Comparison of ENCODE assay signal across 9 cellular contexts in the genomic region with DNA sequence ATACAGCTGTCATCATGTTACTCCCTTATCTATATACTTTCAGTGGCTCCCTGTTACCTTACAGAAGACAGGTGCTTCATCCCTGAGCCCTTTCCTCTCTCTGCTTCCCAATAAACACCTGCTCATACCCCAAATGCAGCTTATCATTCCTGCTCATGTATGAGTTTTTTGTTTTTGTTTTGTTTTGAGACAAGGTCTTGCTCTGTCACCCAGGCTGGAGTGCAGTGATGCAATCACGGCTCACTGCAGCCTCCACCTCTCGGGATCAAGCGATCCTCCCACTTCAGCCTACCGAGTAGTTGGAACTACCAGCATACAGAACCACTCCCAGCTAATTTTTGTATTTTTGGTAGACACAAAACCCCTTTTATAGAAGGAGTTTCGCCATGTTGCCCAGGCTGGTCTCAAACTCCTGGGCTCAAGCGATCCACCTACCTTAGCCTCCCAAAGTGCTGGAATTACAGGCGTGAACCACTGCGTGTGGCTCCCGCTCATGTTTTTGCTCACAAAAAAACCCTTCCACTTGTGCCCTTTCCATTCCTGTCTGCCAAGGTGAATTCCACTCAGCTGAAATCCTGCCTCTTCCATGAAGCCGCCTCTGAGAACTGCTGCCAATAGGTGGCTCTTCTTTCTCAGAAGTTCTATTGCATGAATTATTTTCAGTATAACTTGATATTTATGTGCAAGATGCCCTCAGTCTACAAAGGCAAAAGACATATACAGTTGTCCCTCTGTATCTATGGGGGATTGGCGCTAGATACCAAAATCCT. TPM values are rescaled to one million over a fixed set of nuclear protein-coding genes. Genes with fewer than 3 reads are reported as not detected.
A peak's percentile ranks its signal among the peaks of the same experiment; 100 is the strongest.
DNase-seq lines count a peak whose midpoint lies in the region; FAIRE-seq and TF ChIP-seq lines count a peak whose summit lies in the region.
"Had no signal": no experiment of that assay in that cellular context is flagged by ENCODE, and none has a peak within 500 bp of the region (broad histone marks: within the 10 kb centered on the region; RNA-seq: fewer than 3 reads in every experiment).

No MANE protein-coding gene starts in this region.

- TF ChIP-seq POLR2A in H54 (IDR thresholded peaks at IDR 0.05; ENCODE audit: low read depth, low read length), result no peak
- no peak for TF ChIP-seq POLR2A in GM12891 (IDR thresholded peaks at IDR 0.05; ENCODE audit: low read depth, low read length)

- H3K36me3 Mint-ChIP-seq in CD4-positive, alpha-beta memory T cell, result no peaks in the 10 kb centered on the region
- no peaks in the 10 kb centered on the region for H3K36me3 Mint-ChIP-seq in HFFc6 (ENCODE audit: low read depth)
- no peaks in the 10 kb centered on the region for H3K36me3 Mint-ChIP-seq in activated naive CD8-positive, alpha-beta T cell

- H3K4me1 ChIP-seq in CD4-positive, alpha-beta memory T cell (ENCODE audit: insufficient read depth, low read length), result peaks cover 75% of the 10 kb centered on the region

- H3K4me3 Mint-ChIP-seq in CD4-positive, alpha-beta memory T cell, result peak overlapping the region in 2 of 8 donors; percentile 58 to 68
- no peak overlapping the region for H3K4me3 Mint-ChIP-seq in HFFc6
- H3K4me3 Mint-ChIP-seq in activated naive CD8-positive, alpha-beta T cell, result no peak overlapping the region

- DNase-seq in CD4-positive, alpha-beta memory T cell, result no peak
- DNase-seq in HFFc6 (no peak), mesenteric fat pad (ENCODE audit: low spot score) (peak; percentile 37), midbrain (lab: John Stamatoyannopoulos, UW) (no peak), H54 (ENCODE audit: insufficient read length, low spot score) (no peak), GM12891 (ENCODE audit: insufficient read length, low spot score) (no peak)
- DNase-seq: mucosa of descending colon had no signal

- intact Hi-C loops in CD4-positive, alpha-beta memory T cell (cut with micrococcal nuclease), result no loop called here

- H3K27me3 ChIP-seq in CD4-positive, alpha-beta memory T cell (ENCODE audit: insufficient read depth, low read length), result no peaks in the 10 kb centered on the region

- FAIRE-seq in H54 (lab: Jason Lieb, UNC) (no peak), GM12891 (lab: Jason Lieb, UNC) (no peak)

- no peak overlapping the region for H3K4me3 ChIP-seq in CD4-positive, alpha-beta memory T cell (ENCODE audit: low read length in 2 of 2)
- H3K4me3 ChIP-seq: mucosa of descending colon, SK-N-MC had no signal

- H3K9me3 Mint-ChIP-seq in CD4-positive, alpha-beta memory T cell, result no peaks in the 10 kb centered on the region
- H3K9me3 Mint-ChIP-seq in HFFc6, result no peaks in the 10 kb centered on the region
- H3K9me3 Mint-ChIP-seq in activated naive CD8-positive, alpha-beta T cell (ENCODE audit: low read depth), result no peaks in the 10 kb centered on the region

- H3K9me3 ChIP-seq in CD4-positive, alpha-beta memory T cell (ENCODE audit: control insufficient read depth in 1 of 2, low read length in 2 of 2), result no peaks in the 10 kb centered on the region
- H3K9me3 ChIP-seq: mucosa of descending colon had no signal

- H3K27ac ChIP-seq in CD4-positive, alpha-beta memory T cell (ENCODE audit: low read depth, low read length), result no peak overlapping the region
- H3K27ac ChIP-seq: SK-N-MC had no signal

- POLR2A ChIA-PET in CD4-positive, alpha-beta memory T cell (lab: Charles Lee; ENCODE audit: partially characterized antibody), result interaction anchor here (1.1 to 19.8 kb wide), 6 partner anchors 8 to 107 kb away, joined by 3 to 620 read pairs (median 24); a partner anchor contains a TSS

- peaks cover 31 to 81% (median 56%) of the 10 kb centered on the region in 4 donors for H3K4me1 Mint-ChIP-seq in CD4-positive, alpha-beta memory T cell
- peaks cover 21% of the 10 kb centered on the region for H3K4me1 Mint-ChIP-seq in HFFc6 (ENCODE audit: low read depth)
- H3K4me1 Mint-ChIP-seq in activated naive CD8-positive, alpha-beta T cell (ENCODE audit: low read depth), result peaks cover 66% of the 10 kb centered on the region

- H3K27me3 Mint-ChIP-seq in CD4-positive, alpha-beta memory T cell, result no peaks in the 10 kb centered on the region
- H3K27me3 Mint-ChIP-seq in HFFc6 (ENCODE audit: insufficient read depth), result peaks cover 28% of the 10 kb centered on the region
- no peaks in the 10 kb centered on the region for H3K27me3 Mint-ChIP-seq in activated naive CD8-positive, alpha-beta T cell

- peak overlapping the region; percentile 20 to 93 (median 81) for H3K27ac Mint-ChIP-seq in CD4-positive, alpha-beta memory T cell
- H3K27ac Mint-ChIP-seq in HFFc6, result no peak overlapping the region
- H3K27ac Mint-ChIP-seq in activated naive CD8-positive, alpha-beta T cell, result peak overlapping the region; percentile 46

- no peaks in the 10 kb centered on the region for H3K36me3 ChIP-seq in CD4-positive, alpha-beta memory T cell (ENCODE audit: insufficient read depth, low read length)

- TF ChIP-seq CTCF in HFFc6 (IDR thresholded peaks at IDR 0.05), result peak; percentile 43

- CTCF ChIA-PET in CD4-positive, alpha-beta memory T cell (lab: Charles Lee; ENCODE audit: partially characterized antibody), result interaction anchor here (0.9 to 2.5 kb wide), 8 partner anchors 9 to 69 kb away, joined by 3 to 14 read pairs (median 6); no protein-coding TSS in a partner anchor

TF ChIP-seq in GM12891, 5 proteins besides CTCF, POLR2A, EP300 and RAD21:
- TF ChIP-seq SPI1 (IDR thresholded peaks at IDR 0.05; ENCODE audit: low read depth, low read length), result no peak
- TF ChIP-seq POU2F2 (IDR thresholded peaks at IDR 0.05; ENCODE audit: low read depth, low read length), result no peak
- TF ChIP-seq TAF1 (IDR thresholded peaks at IDR 0.05; ENCODE audit: low read depth, low read length), result no peak
- no peak for TF ChIP-seq POLR2AphosphoS5 (IDR thresholded peaks at IDR 0.05; ENCODE audit: low read depth, low read length)
- TF ChIP-seq PAX5 (IDR thresholded peaks at IDR 0.05; ENCODE audit: insufficient read depth, low read length, severe bottlenecking), result no peak

RNA-seq across cellular contexts. Expression of a gene that starts 7.9 kb away (rescaled TPM):
- total RNA-seq in CD4-positive, alpha-beta memory T cell, result 10 to 100 TPM; 19.5 to 22.5 TPM
- 10 to 100 TPM in 1 of 2 donors, 1 to 10 TPM in 1; 4.0 to 20.5 TPM for polyA plus RNA-seq in CD4-positive, alpha-beta memory T cell
- under 1 TPM in 3 of 6 experiments, not detected in 3; 0.11 to 0.19 (median 0.18) TPM for total RNA-seq in HFFc6 (2021; fragmentation: NEBNext Ultra II Directional; extraction: Animal tissue kit (Norgen Biotek cat#: 25700))
- total RNA-seq in mesenteric fat pad, result 28.0 TPM
- 0.47 TPM for polyA plus RNA-seq in GM12891 (2012; ENCODE audit: low read depth, missing spikeins)

RNA-seq across cellular contexts. Expression of a gene that starts 16.9 kb away (rescaled TPM):
- total RNA-seq in CD4-positive, alpha-beta memory T cell, result 100 to 1,000 TPM; 101 to 103 TPM
- polyA plus RNA-seq in CD4-positive, alpha-beta memory T cell, result 10 to 100 TPM in 1 of 2 donors, 1 to 10 TPM in 1; 6.2 to 11.1 TPM
- 10 to 100 TPM; 24.5 to 35.7 (median 30.5) TPM for total RNA-seq in HFFc6 (2021; fragmentation: NEBNext Ultra II Directional; extraction: Animal tissue kit (Norgen Biotek cat#: 25700))
- total RNA-seq in mesenteric fat pad, result 59.2 TPM
- polyA plus RNA-seq in GM12891 (2012; ENCODE audit: low read depth, missing spikeins), result 86.1 TPM

RNA-seq across cellular contexts. Expression of a gene that starts 59.9 kb away (rescaled TPM):
- 1 to 10 TPM; 5.3 to 5.5 TPM for total RNA-seq in CD4-positive, alpha-beta memory T cell
- under 1 TPM; 0.21 to 0.52 TPM for polyA plus RNA-seq in CD4-positive, alpha-beta memory T cell
- total RNA-seq in HFFc6 (2021; fragmentation: NEBNext Ultra II Directional; extraction: Animal tissue kit (Norgen Biotek cat#: 25700)), result 1 to 10 TPM; 1.2 to 2.3 (median 1.4) TPM
- 1.3 TPM for total RNA-seq in mesenteric fat pad
- polyA plus RNA-seq in GM12891 (2012; ENCODE audit: low read depth, missing spikeins), result 0.46 TPM

Comparison
In these comparisons a context has a peak if more than half of its experiments do, and no peak if none do; other contexts are left out.
1. RNA of a gene that starts 7.9 kb away (total RNA-seq): 28.0 TPM in mesenteric fat pad (single experiment) and 19.5 to 22.5 TPM in CD4-positive, alpha-beta memory T cell; 0.11 to 0.19 TPM in HFFc6; every median in the first group is over 10 times any median in the second.